ENCODE assay signal across 8 cellular contexts in the genomic region with DNA sequence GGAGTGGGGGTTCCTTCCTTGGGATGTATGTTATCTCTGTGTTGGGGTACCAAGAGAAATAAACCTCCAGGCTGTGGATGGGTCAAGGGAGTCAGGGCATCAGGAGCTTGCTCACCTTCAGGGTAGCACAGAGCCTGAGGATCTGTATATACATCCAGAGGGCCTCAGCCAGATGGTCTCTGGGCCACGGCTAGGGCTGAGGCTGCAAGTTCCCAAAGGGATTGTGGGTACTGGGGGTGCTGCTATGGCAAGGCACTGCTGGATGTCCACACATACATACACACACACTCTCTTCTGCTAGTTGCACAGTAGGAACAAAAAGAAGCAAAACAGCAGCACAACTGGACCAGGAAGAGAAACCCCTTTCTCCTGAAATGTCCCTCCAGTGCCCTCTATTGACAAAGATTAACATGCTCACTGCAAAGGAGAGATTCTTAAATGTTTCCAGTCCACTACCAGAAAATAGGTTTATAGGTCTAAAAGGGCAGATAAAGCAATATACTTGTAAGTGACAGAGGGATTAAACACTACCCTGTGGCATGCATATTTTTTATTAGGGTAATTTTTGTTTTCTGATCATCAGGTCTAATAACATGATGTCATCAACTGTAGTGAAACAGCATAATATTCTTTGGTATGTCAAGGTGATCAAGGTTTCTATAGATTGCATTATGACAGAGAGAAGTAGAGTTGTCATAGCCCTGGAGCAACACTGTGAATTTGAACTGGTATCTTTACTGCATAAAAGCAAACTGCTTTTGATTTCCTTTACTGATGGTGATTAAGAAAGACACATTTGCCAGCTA.
A peak's percentile ranks its signal among the peaks of the same experiment; 100 is the strongest.
DNase-seq lines count a peak whose midpoint lies in the region; ATAC-seq and TF ChIP-seq lines count a peak whose summit lies in the region.

No MANE protein-coding gene starts in this region.

- DNase-seq in AG08396 (ENCODE audit: low spot score): peak; percentile 19
- DNase-seq in NCI-H146 (lab: John Stamatoyannopoulos, UW): peak; percentile 68
- peak; percentile 42 for DNase-seq in fibroblast of pulmonary artery (ENCODE audit: low read depth)
- no peak for DNase-seq in stimulated activated naive CD8-positive, alpha-beta T cell treated with anti-CD3 and anti-CD28 coated beads, Interleukin-15, amount 100 ng/mL, for 72 hours
- no peak for DNase-seq in epidermal melanocyte (ENCODE audit: insufficient read length, low spot score)
- no peak for DNase-seq in NCI-H226

- peak; percentile 46 for TF ChIP-seq CTCF in fibroblast of pulmonary artery (IDR thresholded peaks at IDR 0.05; ENCODE audit: low read length, missing control alignments)

- H3K4me3 ChIP-seq in fibroblast of pulmonary artery (replicated peaks; ENCODE audit: low read depth, low read length): no peak overlapping the region

- ATAC-seq in GM19328 (IDR thresholded peaks at IDR 0.05; ENCODE audit: unreplicated experiment): peak; percentile 45
- ATAC-seq in stimulated activated naive CD8-positive, alpha-beta T cell treated with anti-CD3 and anti-CD28 coated beads, Interleukin-15, amount 100 ng/mL, for 72 hours: no peak
- no peak for ATAC-seq in activated CD4-positive, CD25-positive, alpha-beta regulatory T cell treated with anti-CD3 and anti-CD28 coated beads, Interleukin-2, amount 50 U/mL, for 24 hours

- no peak overlapping the region for H3K4me3 Mint-ChIP-seq in stimulated activated naive CD8-positive, alpha-beta T cell treated with anti-CD3 and anti-CD28 coated beads, Interleukin-15, amount 100 ng/mL, for 72 hours

- H3K9me3 Mint-ChIP-seq in stimulated activated naive CD8-positive, alpha-beta T cell treated with anti-CD3 and anti-CD28 coated beads, Interleukin-15, amount 100 ng/mL, for 72 hours: no peaks in the 10 kb centered on the region

- H3K27me3 Mint-ChIP-seq in stimulated activated naive CD8-positive, alpha-beta T cell treated with anti-CD3 and anti-CD28 coated beads, Interleukin-15, amount 100 ng/mL, for 72 hours: no peaks in the 10 kb centered on the region

- no peaks in the 10 kb centered on the region for H3K4me1 Mint-ChIP-seq in stimulated activated naive CD8-positive, alpha-beta T cell treated with anti-CD3 and anti-CD28 coated beads, Interleukin-15, amount 100 ng/mL, for 72 hours

- no peak overlapping the region for H3K27ac Mint-ChIP-seq in stimulated activated naive CD8-positive, alpha-beta T cell treated with anti-CD3 and anti-CD28 coated beads, Interleukin-15, amount 100 ng/mL, for 72 hours

Comparison
In these comparisons a context has a peak if more than half of its experiments do, and no peak if none do; other contexts are left out.
1. DNase-seq: peak in AG08396 (single experiment), NCI-H146 (single experiment) and fibroblast of pulmonary artery (single experiment); none in stimulated activated naive CD8-positive, alpha-beta T cell treated with anti-CD3 and anti-CD28 coated beads, Interleukin-15, amount 100 ng/mL, for 72 hours (0 of 2), epidermal melanocyte (single experiment) and NCI-H226 (single experiment).